22 cellular contexts compared by ENCODE assay signal in genomic region chr9:136114606-136115005, GRCh38. TPM values are rescaled to one million over a fixed set of nuclear protein-coding genes. Genes with fewer than 3 reads are reported as not detected.
DNase-seq lines count a peak whose midpoint lies in the region; ATAC-seq lines count a peak whose summit lies in the region.
"Had no signal": no experiment of that assay in that cellular context is flagged by ENCODE, and none has a peak within 500 bp of the region (broad histone marks: within the 10 kb centered on the region; RNA-seq: fewer than 3 reads in every experiment).

No MANE protein-coding gene starts in this region.

- H3K4me3 Mint-ChIP-seq in T-helper 2 cell treated with Interferon-gamma antibody and Interleukin-4, amounts not matched to agents 5 μg/mL and 100 μg/mL, for 36 hours: peak overlapping the region; percentile 12
- peak overlapping the region; percentile 30 for H3K4me3 Mint-ChIP-seq in activated CD4-positive, alpha-beta memory T cell treated with anti-CD3 and anti-CD28 coated beads, Interleukin-2, amount 10 ng/mL, durations not matched to agents 7 days and 5 days
- peak overlapping the region in 4 of 10 donors; percentile 14 to 91 (median 40) for H3K4me3 Mint-ChIP-seq in naive thymus-derived CD8-positive, alpha-beta T cell
- H3K4me3 Mint-ChIP-seq: central memory CD8-positive, alpha-beta T cell; immature natural killer cell; stimulated activated naive CD8-positive, alpha-beta T cell treated with anti-CD3 and anti-CD28 coated beads, Interleukin-15, amount 100 ng/mL, for 72 hours had no signal

- peaks cover 20% of the 10 kb centered on the region for H3K4me1 Mint-ChIP-seq in T-helper 2 cell treated with Interferon-gamma antibody and Interleukin-4, amounts not matched to agents 5 μg/mL and 100 μg/mL, for 36 hours (ENCODE audit: low read depth)
- peaks cover 63% of the 10 kb centered on the region for H3K4me1 Mint-ChIP-seq in activated CD4-positive, alpha-beta memory T cell treated with anti-CD3 and anti-CD28 coated beads, Interleukin-2, amount 10 ng/mL, durations not matched to agents 7 days and 5 days
- H3K4me1 Mint-ChIP-seq in naive thymus-derived CD8-positive, alpha-beta T cell: peaks cover 12 to 59% (median 44%) of the 10 kb centered on the region in 4 donors

- H3K27ac Mint-ChIP-seq in T-helper 2 cell treated with Interferon-gamma antibody and Interleukin-4, amounts not matched to agents 5 μg/mL and 100 μg/mL, for 36 hours: peak overlapping the region; percentile 57
- H3K27ac Mint-ChIP-seq in activated CD4-positive, alpha-beta memory T cell treated with anti-CD3 and anti-CD28 coated beads, Interleukin-2, amount 10 ng/mL, durations not matched to agents 7 days and 5 days: peak overlapping the region; percentile 99
- H3K27ac Mint-ChIP-seq in naive thymus-derived CD8-positive, alpha-beta T cell: peak overlapping the region in 7 of 10 donors; percentile 29 to 79 (median 75)
- H3K27ac Mint-ChIP-seq: stimulated activated naive CD8-positive, alpha-beta T cell treated with anti-CD3 and anti-CD28 coated beads, Interleukin-15, amount 100 ng/mL, for 72 hours had no signal

- no peak for DNase-seq in T-helper 2 cell treated with Interferon-gamma antibody and Interleukin-4, amounts not matched to agents 5 μg/mL and 100 μg/mL, for 36 hours (ENCODE audit: low spot score)
- no peak for DNase-seq in T-helper 2 cell
- DNase-seq in COLO829 (ENCODE audit: low spot score): peak; percentile 81
- DNase-seq in activated CD4-positive, alpha-beta memory T cell treated with anti-CD3 and anti-CD28 coated beads, Interleukin-2, amount 10 ng/mL, durations not matched to agents 7 days and 5 days: no peak
- no peak for DNase-seq in naive thymus-derived CD8-positive, alpha-beta T cell
- DNase-seq in NOMO-1 treated with DMSO at 0.1 percent for 48 hours (lab: John Stamatoyannopoulos, UW; ENCODE audit: unreplicated experiment): no peak
- no peak for DNase-seq in HUDEP-2 (lab: John Stamatoyannopoulos, UW; ENCODE audit: unreplicated experiment in 76 of 76)
- no peak for DNase-seq in stimulated activated CD8-positive, alpha-beta memory T cell treated with anti-CD3 and anti-CD28 coated beads, Interleukin-4, amount 100 ng/mL, for 48 hours
- DNase-seq: 8988T; BE2C; dorsolateral prefrontal cortex; heart left ventricle; immature natural killer cell; left ventricle myocardium superior; mucosa of descending colon; NCI-H1105 treated with DMSO at 0.1 percent for 48 hours; NCI-H524; Right ventricle myocardium superior; stimulated activated CD4-positive, alpha-beta T cell treated with anti-CD3 and anti-CD28 coated beads, Interleukin-2, amount 100 ng/mL, for 48 hours; stimulated activated naive CD8-positive, alpha-beta T cell treated with anti-CD3 and anti-CD28 coated beads, Interleukin-15, amount 100 ng/mL, for 72 hours; trophoblast cell had no signal

- no peak for ATAC-seq in naive thymus-derived CD8-positive, alpha-beta T cell
- ATAC-seq: heart left ventricle; left ventricle myocardium superior; mucosa of descending colon; stimulated activated naive CD8-positive, alpha-beta T cell treated with anti-CD3 and anti-CD28 coated beads, Interleukin-15, amount 100 ng/mL, for 72 hours had no signal

- POLR2A ChIA-PET in activated CD4-positive, alpha-beta memory T cell treated with anti-CD3 and anti-CD28 coated beads, Interleukin-2, amount 10 ng/mL, durations not matched to agents 7 days and 5 days (lab: Charles Lee): no interaction called here
- POLR2A ChIA-PET in naive thymus-derived CD8-positive, alpha-beta T cell (lab: Charles Lee): interaction anchor here (1.2 kb wide), 1 partner anchor 8 kb away, joined by 4 read pairs; no protein-coding TSS in a partner anchor

- H3K9me3 Mint-ChIP-seq in T-helper 2 cell treated with Interferon-gamma antibody and Interleukin-4, amounts not matched to agents 5 μg/mL and 100 μg/mL, for 36 hours: no peaks in the 10 kb centered on the region
- H3K9me3 Mint-ChIP-seq in activated CD4-positive, alpha-beta memory T cell treated with anti-CD3 and anti-CD28 coated beads, Interleukin-2, amount 10 ng/mL, durations not matched to agents 7 days and 5 days: no peaks in the 10 kb centered on the region
- H3K9me3 Mint-ChIP-seq in naive thymus-derived CD8-positive, alpha-beta T cell: no peaks in the 10 kb centered on the region
- H3K9me3 Mint-ChIP-seq: central memory CD8-positive, alpha-beta T cell; immature natural killer cell; stimulated activated naive CD8-positive, alpha-beta T cell treated with anti-CD3 and anti-CD28 coated beads, Interleukin-15, amount 100 ng/mL, for 72 hours had no signal

- H3K27me3 Mint-ChIP-seq in T-helper 2 cell treated with Interferon-gamma antibody and Interleukin-4, amounts not matched to agents 5 μg/mL and 100 μg/mL, for 36 hours (ENCODE audit: low read depth): no peaks in the 10 kb centered on the region
- H3K27me3 Mint-ChIP-seq in activated CD4-positive, alpha-beta memory T cell treated with anti-CD3 and anti-CD28 coated beads, Interleukin-2, amount 10 ng/mL, durations not matched to agents 7 days and 5 days: no peaks in the 10 kb centered on the region
- no peaks in the 10 kb centered on the region for H3K27me3 Mint-ChIP-seq in naive thymus-derived CD8-positive, alpha-beta T cell
- H3K27me3 Mint-ChIP-seq: central memory CD8-positive, alpha-beta T cell; stimulated activated naive CD8-positive, alpha-beta T cell treated with anti-CD3 and anti-CD28 coated beads, Interleukin-15, amount 100 ng/mL, for 72 hours had no signal

- peaks cover 17% of the 10 kb centered on the region for H3K36me3 Mint-ChIP-seq in T-helper 2 cell treated with Interferon-gamma antibody and Interleukin-4, amounts not matched to agents 5 μg/mL and 100 μg/mL, for 36 hours (ENCODE audit: low read depth)
- peaks cover 19% of the 10 kb centered on the region for H3K36me3 Mint-ChIP-seq in activated CD4-positive, alpha-beta memory T cell treated with anti-CD3 and anti-CD28 coated beads, Interleukin-2, amount 10 ng/mL, durations not matched to agents 7 days and 5 days (ENCODE audit: low read depth)
- no peaks in the 10 kb centered on the region for H3K36me3 Mint-ChIP-seq in naive thymus-derived CD8-positive, alpha-beta T cell
- H3K36me3 Mint-ChIP-seq: immature natural killer cell had no signal

- CTCF ChIA-PET in activated CD4-positive, alpha-beta memory T cell treated with anti-CD3 and anti-CD28 coated beads, Interleukin-2, amount 10 ng/mL, durations not matched to agents 7 days and 5 days (lab: Charles Lee): no interaction called here

RNA-seq across cellular contexts. Expression of gene TMEM250, which starts 4.1 kb away (rescaled TPM):
- total RNA-seq in activated CD4-positive, alpha-beta memory T cell treated with anti-CD3 and anti-CD28 coated beads, Interleukin-2, amount 10 ng/mL, durations not matched to agents 7 days and 5 days: 10 to 100 TPM; 47.0 to 49.0 TPM
- total RNA-seq in naive thymus-derived CD8-positive, alpha-beta T cell: 10 to 100 TPM; 38.1 to 38.2 TPM
- polyA plus RNA-seq in naive thymus-derived CD8-positive, alpha-beta T cell: 10 to 100 TPM; 39.1 to 51.7 (median 40.3) TPM

RNA-seq across cellular contexts. Expression of gene NACC2, which starts 19.5 kb away (rescaled TPM):
- total RNA-seq in activated CD4-positive, alpha-beta memory T cell treated with anti-CD3 and anti-CD28 coated beads, Interleukin-2, amount 10 ng/mL, durations not matched to agents 7 days and 5 days: 1 to 10 TPM; 8.1 to 8.7 TPM
- 10 to 100 TPM in 1 of 2 experiments, 1 to 10 TPM in 1; 9.5 to 10.4 TPM for total RNA-seq in naive thymus-derived CD8-positive, alpha-beta T cell
- 1 to 10 TPM; 1.0 to 1.3 (median 1.3) TPM for polyA plus RNA-seq in naive thymus-derived CD8-positive, alpha-beta T cell
